In genomic region chr1:89454845-89455521, GRCh38 we compare ENCODE assay signal across 8 cellular contexts.
A peak's percentile ranks its signal among the peaks of the same experiment; 100 is the strongest.
DNase-seq lines count a peak whose midpoint lies in the region; ATAC-seq, FAIRE-seq and TF ChIP-seq lines count a peak whose summit lies in the region.

No MANE protein-coding gene starts in this region.

- no peak overlapping the region for H3K9ac ChIP-seq in kidney (ENCODE audit: low read length in 2 of 2)

- intact Hi-C loops in kidney (cut with DNase I): no loop called here

- H3K27ac ChIP-seq in AG04450 (ENCODE audit: low read depth, low read length): no peak overlapping the region
- H3K27ac ChIP-seq in brain microvascular endothelial cell: no peak overlapping the region
- no peak overlapping the region for H3K27ac ChIP-seq in kidney (ENCODE audit: low read depth in 2 of 2, low read length in 2 of 2)

- no peaks in the 10 kb centered on the region for H3K27me3 ChIP-seq in AG04450 (ENCODE audit: control insufficient read depth, insufficient read depth, low read length)
- no peaks in the 10 kb centered on the region for H3K27me3 ChIP-seq in brain microvascular endothelial cell (replicated peaks)

- no peak for DNase-seq in AG04450 (ENCODE audit: low read depth, low spot score)
- DNase-seq in NCI-H1694 treated with DMSO at 0.1 percent for 48 hours (lab: John Stamatoyannopoulos, UW): peak; percentile 58
- peak; percentile 13 for DNase-seq in T-helper 22 cell (ENCODE audit: low read depth)
- peak; percentile 34 for DNase-seq in brain microvascular endothelial cell
- no peak for DNase-seq in kidney
- DNase-seq in stimulated activated CD4-positive, alpha-beta T cell treated with anti-CD3 and anti-CD28 coated beads, Interleukin-4, amount 100 ng/mL, for 4 hours: peak; percentile 40 to 60

- no peaks in the 10 kb centered on the region for H3K9me3 ChIP-seq in AG04450 (ENCODE audit: control insufficient read depth, insufficient read depth, low read length)
- no peaks in the 10 kb centered on the region for H3K9me3 ChIP-seq in kidney (ENCODE audit: control insufficient read depth in 1 of 2, low read length in 2 of 2)

- H3K4me3 ChIP-seq in AG04450 (ENCODE audit: low read depth, low read length) (no peak overlapping the region), brain microvascular endothelial cell (ENCODE audit: low read depth, low read length) (no peak overlapping the region), kidney (ENCODE audit: low read length in 2 of 2) (no peak overlapping the region)

- ATAC-seq in GM18873 (IDR thresholded peaks at IDR 0.05; ENCODE audit: low FRiP score, unreplicated experiment) (peak; percentile 47), HG03442 (IDR thresholded peaks at IDR 0.05; ENCODE audit: unreplicated experiment) (no peak)

- in situ Hi-C loops in brain microvascular endothelial cell (cut with HindIII; ENCODE audit: low pct_ligation_motif_present, low sequenced_read_pairs): no loop called here

- FAIRE-seq in kidney (lab: Jason Lieb, UNC): peak; percentile 99

- H3K36me3 ChIP-seq in brain microvascular endothelial cell (replicated peaks) (no peaks in the 10 kb centered on the region), kidney (ENCODE audit: control insufficient read depth in 1 of 2, insufficient read depth in 2 of 2, low read length in 2 of 2) (no peaks in the 10 kb centered on the region)

- CTCF ChIA-PET in AG04450 (lab: Charles Lee): interaction anchor here (0.6 to 3.0 kb wide), 8 partner anchors 29 to 481 kb away, joined by 3 to 13 read pairs (median 8); no protein-coding TSS in a partner anchor

- POLR2A ChIA-PET in AG04450 (lab: Yijun Ruan, JAX): no interaction called here

- TF ChIP-seq CTCF in AG04450 (IDR thresholded peaks at IDR 0.05; ENCODE audit: low read depth, low read length): peak; percentile 71
- peak; percentile 69 for TF ChIP-seq CTCF in brain microvascular endothelial cell (IDR thresholded peaks at IDR 0.05; ENCODE audit: low read depth, low read length, missing control alignments)
- TF ChIP-seq CTCF in kidney (IDR thresholded peaks at IDR 0.05; ENCODE audit: borderline replicate concordance, extremely low read depth, insufficient read depth): peak; percentile 72

- no peaks in the 10 kb centered on the region for H3K4me1 ChIP-seq in kidney (ENCODE audit: control insufficient read depth in 1 of 2, insufficient read depth in 1 of 2, low read depth in 1 of 2, low read length in 2 of 2)

Comparison
In these comparisons a context has a peak if more than half of its experiments do, and no peak if none do; other contexts are left out.
1. DNase-seq: peak in NCI-H1694 treated with DMSO at 0.1 percent for 48 hours (single experiment), T-helper 22 cell (single experiment), brain microvascular endothelial cell (single experiment) and stimulated activated CD4-positive, alpha-beta T cell treated with anti-CD3 and anti-CD28 coated beads, Interleukin-4, amount 100 ng/mL, for 4 hours (2 of 2); none in AG04450 (single experiment) and kidney (single experiment).
2. Peak in every context shown above with its lines, with median percentiles within 50 percentile points of each other: CTCF ChIP-seq.